ENCODE assay signal across 9 cellular contexts in the genomic region with DNA sequence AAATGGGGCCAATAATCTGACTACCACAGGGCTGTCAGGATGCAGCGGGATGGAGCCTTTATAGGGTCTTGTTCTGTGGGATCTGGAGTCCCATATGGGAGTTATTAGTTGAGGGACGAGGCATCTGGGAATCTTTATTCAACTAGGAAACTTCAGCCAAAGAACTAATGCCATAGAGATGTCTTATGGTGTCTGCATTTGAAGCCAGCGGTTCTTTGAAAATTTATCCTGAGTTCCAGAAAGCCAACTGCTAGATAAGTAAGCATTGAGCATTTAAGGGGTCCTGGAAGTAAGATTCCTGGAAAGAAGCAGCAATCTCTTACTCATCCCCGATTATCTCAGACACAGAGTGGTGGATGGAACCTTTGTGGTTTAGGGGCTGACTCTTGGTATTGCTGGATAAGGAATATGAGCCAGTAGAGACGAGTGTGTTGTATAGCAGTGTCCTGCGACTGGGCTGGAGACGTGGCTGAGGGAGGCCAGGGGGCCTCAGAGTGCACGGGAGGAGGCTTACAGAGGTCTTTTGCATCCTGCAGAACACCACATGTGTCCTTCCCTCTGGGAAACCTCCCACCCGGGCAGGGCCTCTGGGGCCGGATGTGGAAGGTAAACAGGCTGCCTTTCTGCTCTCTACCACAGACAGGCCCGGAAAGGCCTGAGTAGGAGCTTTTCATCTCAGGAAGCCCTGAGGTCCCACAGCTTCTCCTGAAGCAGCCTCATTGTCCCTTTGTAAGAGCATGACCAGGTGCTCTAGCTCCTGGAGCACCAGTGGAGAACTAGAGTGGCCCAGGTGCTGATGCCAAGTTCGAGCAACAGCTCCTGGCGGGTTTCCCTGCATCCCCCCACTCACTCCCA. TPM values are rescaled to one million over a fixed set of nuclear protein-coding genes. Genes with fewer than 3 reads are reported as not detected.
DNase-seq lines count a peak whose midpoint lies in the region; ATAC-seq and TF ChIP-seq lines count a peak whose summit lies in the region.
"Had no signal": no experiment of that assay in that cellular context is flagged by ENCODE, and none has a peak within 500 bp of the region (broad histone marks: within the 10 kb centered on the region; RNA-seq: fewer than 3 reads in every experiment).

No MANE protein-coding gene starts in this region.

- H3K36me3 Mint-ChIP-seq in natural killer cell = no peaks in the 10 kb centered on the region

- H3K4me3 ChIP-seq in BLaER1 treated with 17β-estradiol and CSF1 and Interleukin-3, amounts not matched to agents 10 nM and 100 nM = peak overlapping the region in 2 of 10 experiments; percentile 3 to 23; a peak in 2 of 20 replicates
- peak overlapping the region; percentile 38 to 46 for H3K4me3 ChIP-seq in duodenal mucosa (ENCODE audit: low read depth in 1 of 2, low read length in 2 of 2)

- intact Hi-C loops in natural killer cell (cut with micrococcal nuclease) = loop anchor here (1.0 to 5.0 kb wide), 5 partner anchors 9 to 256 kb away; a partner anchor contains a TSS

- peaks cover 69 to 88% (median 83%) of the 10 kb centered on the region in 10 experiments for H3K4me1 ChIP-seq in BLaER1 treated with 17β-estradiol and CSF1 and Interleukin-3, amounts not matched to agents 10 nM and 100 nM
- peaks cover 82 to 83% of the 10 kb centered on the region in 2 donors for H3K4me1 ChIP-seq in duodenal mucosa (ENCODE audit: control insufficient read depth in 1 of 2, insufficient read depth in 2 of 2, low read length in 2 of 2)

- ATAC-seq in natural killer cell (no peak), GM18858 (IDR thresholded peaks at IDR 0.05; ENCODE audit: unreplicated experiment) (no peak), HG03095 (IDR thresholded peaks at IDR 0.05; ENCODE audit: unreplicated experiment) (no peak), HG02588 (IDR thresholded peaks at IDR 0.05; ENCODE audit: unreplicated experiment) (no peak)

- H3K27ac Mint-ChIP-seq in natural killer cell = peak overlapping the region; percentile 98 to 100

- peak overlapping the region; percentile 0 to 59 (median 33); a peak in 15 of 22 replicates for H3K9ac ChIP-seq in BLaER1 treated with 17β-estradiol and CSF1 and Interleukin-3, amounts not matched to agents 10 nM and 100 nM
- peak overlapping the region; percentile 76 to 81 for H3K9ac ChIP-seq in duodenal mucosa (ENCODE audit: low read depth in 1 of 2, low read length in 2 of 2)

- H3K27me3 Mint-ChIP-seq in natural killer cell (ENCODE audit: low read depth in 2 of 2) = no peaks in the 10 kb centered on the region

- H3K36me3 ChIP-seq in BLaER1 treated with 17β-estradiol and CSF1 and Interleukin-3, amounts not matched to agents 10 nM and 100 nM = peaks cover 6 to 55% (median 27%) of the 10 kb centered on the region in 11 experiments; a peak in 16 of 22 replicates
- H3K36me3 ChIP-seq in duodenal mucosa (ENCODE audit: control insufficient read depth in 1 of 2, insufficient read depth in 2 of 2, low read length in 2 of 2) = peaks cover 11 to 13% of the 10 kb centered on the region in 2 donors

- H4K20me1 ChIP-seq in BLaER1 treated with 17β-estradiol and CSF1 and Interleukin-3, amounts not matched to agents 10 nM and 100 nM = peaks cover 39 to 84% (median 65%) of the 10 kb centered on the region in 11 experiments; a peak in 21 of 22 replicates

- peak overlapping the region; percentile 73 to 99 (median 85) for H3K4me2 ChIP-seq in BLaER1 treated with 17β-estradiol and CSF1 and Interleukin-3, amounts not matched to agents 10 nM and 100 nM

- peaks cover 81 to 88% of the 10 kb centered on the region in 2 donors for H3K4me1 Mint-ChIP-seq in natural killer cell

- H3K4me3 Mint-ChIP-seq in natural killer cell = peak overlapping the region; percentile 77

- no peaks in the 10 kb centered on the region for H3K9me3 Mint-ChIP-seq in natural killer cell

- TF ChIP-seq CTCF in natural killer cell (IDR thresholded peaks at IDR 0.05) = no peak

- DNase-seq in OCI-M2 (lab: John Stamatoyannopoulos, UW; ENCODE audit: unreplicated experiment) (peak; percentile 91), natural killer cell (no peak), foreskin melanocyte (no peak)
- DNase-seq: NCI-H2227 treated with DMSO at 0.1 percent for 48 hours had no signal

- H3K27ac ChIP-seq in BLaER1 treated with 17β-estradiol and CSF1 and Interleukin-3, amounts not matched to agents 10 nM and 100 nM = peak overlapping the region in 9 of 11 experiments; percentile 1 to 60 (median 43); a peak in 14 of 22 replicates
- peak overlapping the region; percentile 85 for H3K27ac ChIP-seq in duodenal mucosa (ENCODE audit: low read depth, low read length)

- no peaks in the 10 kb centered on the region for H3K9me3 ChIP-seq in BLaER1 treated with 17β-estradiol and CSF1 and Interleukin-3, amounts not matched to agents 10 nM and 100 nM (replicated peaks in 1 of 11)
- H3K9me3 ChIP-seq in duodenal mucosa (ENCODE audit: control insufficient read depth in 1 of 2, low read length in 2 of 2) = no peaks in the 10 kb centered on the region

- H3K27me3 ChIP-seq in BLaER1 treated with 17β-estradiol and CSF1 and Interleukin-3, amounts not matched to agents 10 nM and 100 nM = no peaks in the 10 kb centered on the region
- no peaks in the 10 kb centered on the region for H3K27me3 ChIP-seq in duodenal mucosa (ENCODE audit: control insufficient read depth in 1 of 2, insufficient read depth in 2 of 2, low read length in 2 of 2)

RNA-seq across cellular contexts. Expression of a gene that starts 28.8 kb away (rescaled TPM):
- 100 to 1,000 TPM; 443 to 595 (median 541) TPM for total RNA-seq in natural killer cell

RNA-seq across cellular contexts. Expression of a gene that starts 57.3 kb away (rescaled TPM):
- 100 to 1,000 TPM; 232 to 262 (median 238) TPM for total RNA-seq in natural killer cell

RNA-seq across cellular contexts. Expression of a gene that starts 58.5 kb away (rescaled TPM):
- 100 to 1,000 TPM; 162 to 201 (median 163) TPM for total RNA-seq in natural killer cell
